Comparison of ENCODE assay signal across 25 cellular contexts in the genomic region with DNA sequence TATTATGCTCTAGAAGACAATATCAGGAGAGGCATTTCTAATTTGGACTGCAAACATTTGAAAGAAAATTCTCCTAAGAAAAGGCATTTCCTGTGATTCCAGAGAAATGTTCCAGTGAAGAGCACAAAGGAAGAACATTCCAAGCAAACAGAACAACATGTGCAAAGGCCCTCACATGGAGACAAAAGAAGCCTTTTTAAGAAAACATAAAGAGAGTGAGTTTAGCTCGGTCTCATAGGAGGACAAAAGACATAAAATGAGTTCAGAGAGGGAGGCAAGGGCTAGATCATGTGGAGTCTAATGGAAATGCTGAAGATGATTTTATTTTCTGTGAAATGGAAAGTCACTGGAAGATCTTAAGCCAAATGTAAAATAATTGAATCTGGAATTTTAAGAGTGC.
"Had no signal": no experiment of that assay in that cellular context is flagged by ENCODE, and none has a peak within 500 bp of the region (broad histone marks: within the 10 kb centered on the region; RNA-seq: fewer than 3 reads in every experiment).

No MANE protein-coding gene starts in this region.

- H3K9me3 Mint-ChIP-seq: activated CD4-positive, alpha-beta memory T cell treated with anti-CD3 and anti-CD28 coated beads, Interleukin-2, amount 10 ng/mL, durations not matched to agents 7 days and 5 days; activated naive CD8-positive, alpha-beta T cell treated with anti-CD3 and anti-CD28 coated beads, Interleukin-2, amount 10 ng/mL, durations not matched to agents 7 days and 5 days; activated T-helper 17 cell treated with anti-CD3 and anti-CD28 coated beads, Interleukin-2, amount 50 U/mL, for 72 hours; dendritic cell treated with granulocyte-macrophage colony-stimulating factor and Interleukin-4, amounts not matched to agents 40 ng/mL and 50 ng/mL, for 4 days; mesothelial cell of epicardium; nephron; stimulated activated effector memory CD8-positive, alpha-beta T cell treated with anti-CD3 and anti-CD28 coated beads, Interleukin-12 subunit alpha, Interleukin-12 subunit beta, amount 100 ng/mL, for 72 hours; type B pancreatic cell had no signal

- H3K27me3 Mint-ChIP-seq: activated CD4-positive, alpha-beta memory T cell treated with anti-CD3 and anti-CD28 coated beads, Interleukin-2, amount 10 ng/mL, durations not matched to agents 7 days and 5 days; activated CD8-positive, alpha-beta memory T cell treated with anti-CD3 and anti-CD28 coated beads, Interleukin-2, amount 10 ng/mL, durations not matched to agents 7 days and 5 days; activated naive CD8-positive, alpha-beta T cell treated with anti-CD3 and anti-CD28 coated beads, Interleukin-2, amount 10 ng/mL, durations not matched to agents 7 days and 5 days; activated T-helper 17 cell treated with anti-CD3 and anti-CD28 coated beads, Interleukin-2, amount 50 U/mL, for 72 hours; dendritic cell treated with granulocyte-macrophage colony-stimulating factor and Interleukin-4, amounts not matched to agents 40 ng/mL and 50 ng/mL, for 4 days; T-helper 17 cell; type B pancreatic cell had no signal

- H3K4me3 ChIP-seq: lung, psoas muscle, stomach, testis had no signal

- H3K27ac Mint-ChIP-seq: activated CD4-positive, alpha-beta memory T cell treated with anti-CD3 and anti-CD28 coated beads, Interleukin-2, amount 10 ng/mL, durations not matched to agents 7 days and 5 days; activated CD8-positive, alpha-beta memory T cell treated with anti-CD3 and anti-CD28 coated beads, Interleukin-2, amount 10 ng/mL, durations not matched to agents 7 days and 5 days; activated naive CD8-positive, alpha-beta T cell treated with anti-CD3 and anti-CD28 coated beads, Interleukin-2, amount 10 ng/mL, durations not matched to agents 7 days and 5 days; activated T-helper 17 cell treated with anti-CD3 and anti-CD28 coated beads, Interleukin-2, amount 50 U/mL, for 72 hours; dendritic cell treated with granulocyte-macrophage colony-stimulating factor and Interleukin-4, amounts not matched to agents 40 ng/mL and 50 ng/mL, for 4 days; mesothelial cell of epicardium; stimulated activated effector memory CD8-positive, alpha-beta T cell treated with anti-CD3 and anti-CD28 coated beads, Interleukin-12 subunit alpha, Interleukin-12 subunit beta, amount 100 ng/mL, for 72 hours; T-helper 17 cell; type B pancreatic cell had no signal

- ATAC-seq: activated CD8-positive, alpha-beta memory T cell treated with anti-CD3 and anti-CD28 coated beads, Interleukin-2, amount 10 ng/mL, durations not matched to agents 7 days and 5 days; activated T-helper 17 cell treated with anti-CD3 and anti-CD28 coated beads, Interleukin-2, amount 50 U/mL, for 72 hours; foreskin keratinocyte; psoas muscle; right cardiac atrium; stimulated activated effector memory CD8-positive, alpha-beta T cell treated with anti-CD3 and anti-CD28 coated beads, Interleukin-12 subunit alpha, Interleukin-12 subunit beta, amount 100 ng/mL, for 72 hours; T-helper 17 cell had no signal

- H3K36me3 Mint-ChIP-seq: activated CD8-positive, alpha-beta memory T cell treated with anti-CD3 and anti-CD28 coated beads, Interleukin-2, amount 10 ng/mL, durations not matched to agents 7 days and 5 days; activated naive CD8-positive, alpha-beta T cell treated with anti-CD3 and anti-CD28 coated beads, Interleukin-2, amount 10 ng/mL, durations not matched to agents 7 days and 5 days; mesothelial cell of epicardium; stimulated activated effector memory CD8-positive, alpha-beta T cell treated with anti-CD3 and anti-CD28 coated beads, Interleukin-12 subunit alpha, Interleukin-12 subunit beta, amount 100 ng/mL, for 72 hours; type B pancreatic cell had no signal

- H3K4me1 ChIP-seq: psoas muscle, testis had no signal

- H3K27me3 ChIP-seq: foreskin keratinocyte, stomach, testis had no signal

- DNase-seq: activated CD4-positive, alpha-beta memory T cell treated with anti-CD3 and anti-CD28 coated beads, Interleukin-2, amount 10 ng/mL, durations not matched to agents 7 days and 5 days; activated CD4-positive, alpha-beta T cell treated with anti-CD3 and anti-CD28 coated beads for 1 hour; activated CD8-positive, alpha-beta memory T cell treated with anti-CD3 and anti-CD28 coated beads, Interleukin-2, amount 10 ng/mL, durations not matched to agents 7 days and 5 days; activated naive CD4-positive, alpha-beta T cell treated with Interleukin-2 at 50 U/mL for 16 hours; activated naive CD8-positive, alpha-beta T cell treated with anti-CD3 and anti-CD28 coated beads, Interleukin-2, amount 10 ng/mL, durations not matched to agents 7 days and 5 days; anterior cingulate cortex; effector memory CD4-positive, alpha-beta T cell; foreskin keratinocyte; glutamatergic neuron; hypothalamus; psoas muscle; right cardiac atrium; small intestine; stimulated activated CD4-positive, alpha-beta T cell treated with anti-CD3 and anti-CD28 coated beads, Interleukin-4, amount 100 ng/mL, for 1 hour; stomach; T-helper 17 cell; testis had no signal

- H3K9me3 ChIP-seq: psoas muscle, stomach, testis had no signal

- H3K4me3 Mint-ChIP-seq: activated CD4-positive, alpha-beta memory T cell treated with anti-CD3 and anti-CD28 coated beads, Interleukin-2, amount 10 ng/mL, durations not matched to agents 7 days and 5 days; activated CD8-positive, alpha-beta memory T cell treated with anti-CD3 and anti-CD28 coated beads, Interleukin-2, amount 10 ng/mL, durations not matched to agents 7 days and 5 days; activated naive CD8-positive, alpha-beta T cell treated with anti-CD3 and anti-CD28 coated beads, Interleukin-2, amount 10 ng/mL, durations not matched to agents 7 days and 5 days; activated T-helper 17 cell treated with anti-CD3 and anti-CD28 coated beads, Interleukin-2, amount 50 U/mL, for 72 hours; dendritic cell treated with granulocyte-macrophage colony-stimulating factor and Interleukin-4, amounts not matched to agents 40 ng/mL and 50 ng/mL, for 4 days; mesothelial cell of epicardium; nephron; stimulated activated effector memory CD8-positive, alpha-beta T cell treated with anti-CD3 and anti-CD28 coated beads, Interleukin-12 subunit alpha, Interleukin-12 subunit beta, amount 100 ng/mL, for 72 hours; T-helper 17 cell; type B pancreatic cell had no signal

- H3K4me1 Mint-ChIP-seq: activated CD4-positive, alpha-beta memory T cell treated with anti-CD3 and anti-CD28 coated beads, Interleukin-2, amount 10 ng/mL, durations not matched to agents 7 days and 5 days; activated CD8-positive, alpha-beta memory T cell treated with anti-CD3 and anti-CD28 coated beads, Interleukin-2, amount 10 ng/mL, durations not matched to agents 7 days and 5 days; activated naive CD8-positive, alpha-beta T cell treated with anti-CD3 and anti-CD28 coated beads, Interleukin-2, amount 10 ng/mL, durations not matched to agents 7 days and 5 days; activated T-helper 17 cell treated with anti-CD3 and anti-CD28 coated beads, Interleukin-2, amount 50 U/mL, for 72 hours; stimulated activated effector memory CD8-positive, alpha-beta T cell treated with anti-CD3 and anti-CD28 coated beads, Interleukin-12 subunit alpha, Interleukin-12 subunit beta, amount 100 ng/mL, for 72 hours; T-helper 17 cell had no signal

- H3K36me3 ChIP-seq: stomach had no signal

- H3K27ac ChIP-seq: foreskin keratinocyte, psoas muscle, stomach, testis, VCaP had no signal
